Comparison of ENCODE assay signal across 29 cellular contexts in the genomic region with DNA sequence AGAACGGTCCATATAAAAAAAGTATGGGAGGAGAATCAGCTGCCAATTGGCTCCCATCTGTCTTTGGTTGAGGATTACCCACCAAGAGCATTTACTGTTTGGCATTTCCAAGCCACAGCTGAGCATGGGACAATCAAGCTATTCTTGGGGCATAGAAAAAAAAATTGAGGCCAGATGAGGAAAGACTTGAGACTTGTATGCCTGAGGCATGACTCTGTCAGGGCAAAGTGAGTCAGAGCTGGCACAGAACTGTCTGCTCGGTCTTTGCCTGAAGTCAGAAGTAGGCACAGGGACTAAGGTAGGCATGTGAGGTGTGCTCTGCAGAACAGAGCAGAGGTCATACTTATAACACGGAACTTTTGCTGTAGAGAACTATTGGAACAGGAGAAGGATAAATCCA.
DNase-seq lines count a peak whose midpoint lies in the region; ATAC-seq and TF ChIP-seq lines count a peak whose summit lies in the region.
"Had no signal": no experiment of that assay in that cellular context is flagged by ENCODE, and none has a peak within 500 bp of the region (broad histone marks: within the 10 kb centered on the region; RNA-seq: fewer than 3 reads in every experiment).

No MANE protein-coding gene starts in this region.

- no peaks in the 10 kb centered on the region for H3K36me3 ChIP-seq in MG63
- H3K36me3 ChIP-seq: neutrophil, tibial nerve had no signal

- in situ Hi-C loops in astrocyte of the spinal cord (cut with HindIII; ENCODE audit: low sequenced_read_pairs) = no loop called here

- no peaks in the 10 kb centered on the region for H3K36me3 Mint-ChIP-seq in nephron progenitor cell (ENCODE audit: low read depth)
- H3K36me3 Mint-ChIP-seq: activated naive CD8-positive, alpha-beta T cell treated with anti-CD3 and anti-CD28 coated beads for 36 hours; CD4-positive, alpha-beta memory T cell had no signal

- no peaks in the 10 kb centered on the region for H3K9me3 ChIP-seq in MG63
- H3K9me3 ChIP-seq: neutrophil had no signal

- H3K4me3 ChIP-seq in MG63 (no peak overlapping the region), astrocyte of the spinal cord (ENCODE audit: low read depth, low read length) (no peak overlapping the region)
- H3K4me3 ChIP-seq: body of pancreas, psoas muscle, tibial nerve had no signal

- peaks cover 24% of the 10 kb centered on the region for H3K9me3 Mint-ChIP-seq in nephron progenitor cell

- TF ChIP-seq CTCF in astrocyte of the spinal cord (IDR thresholded peaks at IDR 0.05; ENCODE audit: low read depth, low read length) (no peak), nephron progenitor cell (IDR thresholded peaks at IDR 0.05) (no peak)

- no peak overlapping the region for H3K4me3 Mint-ChIP-seq in nephron progenitor cell
- H3K4me3 Mint-ChIP-seq: activated CD4-positive, alpha-beta memory T cell treated with anti-CD3 and anti-CD28 coated beads, Interleukin-2, amount 10 ng/mL, durations not matched to agents 7 days and 5 days; activated naive CD8-positive, alpha-beta T cell treated with anti-CD3 and anti-CD28 coated beads for 36 hours; CD4-positive, alpha-beta memory T cell; H9; stimulated activated naive CD8-positive, alpha-beta T cell treated with anti-CD3 and anti-CD28 coated beads, Interleukin-15, amount 100 ng/mL, for 72 hours had no signal

- no peaks in the 10 kb centered on the region for H3K27me3 ChIP-seq in MG63
- H3K27me3 ChIP-seq: body of pancreas, foreskin keratinocyte, neutrophil, tibial nerve had no signal

- ATAC-seq in HG02852 (IDR thresholded peaks at IDR 0.05; ENCODE audit: unreplicated experiment) (no peak), GM21367 (IDR thresholded peaks at IDR 0.05; ENCODE audit: unreplicated experiment) (no peak)
- ATAC-seq: body of pancreas; foreskin keratinocyte; psoas muscle; stimulated activated naive CD8-positive, alpha-beta T cell treated with anti-CD3 and anti-CD28 coated beads, Interleukin-15, amount 100 ng/mL, for 72 hours had no signal

- H3K4me1 Mint-ChIP-seq in nephron progenitor cell = no peaks in the 10 kb centered on the region
- H3K4me1 Mint-ChIP-seq: activated CD4-positive, alpha-beta memory T cell treated with anti-CD3 and anti-CD28 coated beads, Interleukin-2, amount 10 ng/mL, durations not matched to agents 7 days and 5 days; activated naive CD8-positive, alpha-beta T cell treated with anti-CD3 and anti-CD28 coated beads for 36 hours; CD4-positive, alpha-beta memory T cell; stimulated activated naive CD8-positive, alpha-beta T cell treated with anti-CD3 and anti-CD28 coated beads, Interleukin-15, amount 100 ng/mL, for 72 hours had no signal

- H3K27me3 Mint-ChIP-seq in nephron progenitor cell (ENCODE audit: low read depth, poor library complexity) = no peaks in the 10 kb centered on the region
- H3K27me3 Mint-ChIP-seq: activated CD4-positive, alpha-beta memory T cell treated with anti-CD3 and anti-CD28 coated beads, Interleukin-2, amount 10 ng/mL, durations not matched to agents 7 days and 5 days; activated naive CD8-positive, alpha-beta T cell treated with anti-CD3 and anti-CD28 coated beads for 36 hours; CD4-positive, alpha-beta memory T cell; stimulated activated naive CD8-positive, alpha-beta T cell treated with anti-CD3 and anti-CD28 coated beads, Interleukin-15, amount 100 ng/mL, for 72 hours had no signal

- peak; percentile 28 for DNase-seq in COLO829 (ENCODE audit: low spot score)
- peak; percentile 4 for DNase-seq in MG63
- peak; percentile 2 for DNase-seq in astrocyte of the spinal cord (ENCODE audit: low read depth, low spot score)
- peak; percentile 2 for DNase-seq in medulla oblongata (ENCODE audit: extremely low spot score)
- DNase-seq in nephron progenitor cell = no peak
- no peak for DNase-seq in occipital lobe (lab: John Stamatoyannopoulos, UW)
- DNase-seq: activated CD4-positive, alpha-beta memory T cell treated with anti-CD3 and anti-CD28 coated beads, Interleukin-2, amount 10 ng/mL, durations not matched to agents 7 days and 5 days; activated naive CD8-positive, alpha-beta T cell treated with anti-CD3 and anti-CD28 coated beads for 36 hours; AML-193; body of pancreas; CD4-positive, alpha-beta memory T cell; effector CD4-positive, alpha-beta T cell; erythroblast; GF-D8; H9; IMR-90; islet precursor cell; NCI-H1417; NCI-H2081 treated with DMSO at 0.1 percent for 48 hours; NCI-H446; NCI-H82; psoas muscle; Right ventricle myocardium superior; stimulated activated naive CD8-positive, alpha-beta T cell treated with anti-CD3 and anti-CD28 coated beads, Interleukin-15, amount 100 ng/mL, for 72 hours had no signal

- H3K27ac Mint-ChIP-seq in nephron progenitor cell = no peak overlapping the region
- H3K27ac Mint-ChIP-seq: activated CD4-positive, alpha-beta memory T cell treated with anti-CD3 and anti-CD28 coated beads, Interleukin-2, amount 10 ng/mL, durations not matched to agents 7 days and 5 days; activated naive CD8-positive, alpha-beta T cell treated with anti-CD3 and anti-CD28 coated beads for 36 hours; CD4-positive, alpha-beta memory T cell; H9; stimulated activated naive CD8-positive, alpha-beta T cell treated with anti-CD3 and anti-CD28 coated beads, Interleukin-15, amount 100 ng/mL, for 72 hours had no signal

Comparison
In these comparisons a context has a peak if more than half of its experiments do, and no peak if none do; other contexts are left out.
1. DNase-seq: peak in COLO829 (single experiment), MG63 (single experiment), astrocyte of the spinal cord (single experiment) and medulla oblongata (single experiment); none in nephron progenitor cell (single experiment) and occipital lobe (single experiment).